In genomic region chr17:21079196-21079595, GRCh38 we compare ENCODE assay signal across 23 cellular contexts.
"Had no signal": no experiment of that assay in that cellular context is flagged by ENCODE, and none has a peak within 500 bp of the region (broad histone marks: within the 10 kb centered on the region; RNA-seq: fewer than 3 reads in every experiment).

No MANE protein-coding gene starts in this region.

- H3K27ac ChIP-seq: SJSA1 had no signal

- H3K4me3 ChIP-seq: MG63, SJSA1 had no signal

- H3K4me1 ChIP-seq: SJSA1 had no signal

- H3K36me3 ChIP-seq: MG63, SJSA1 had no signal

- DNase-seq: IMR-90, Karpas-422, KG1, MG63, NCI-H1092, NCI-H1105 treated with DMSO at 0.1 percent for 48 hours, NCI-H1417 treated with DMSO at 0.1 percent for 48 hours, NCI-H146, NCI-H1930, NCI-H2081, NCI-H2107, NCI-H2171, NCI-H226, NCI-H446, NCI-H510A, NCI-H524 treated with DMSO at 0.1 percent for 48 hours, NCI-H69, NCI-H774, Right ventricle myocardium superior, RPMI8226, SIG-M5 had no signal

- ATAC-seq: HepG2 had no signal

- H3K9me3 ChIP-seq: MG63, SJSA1 had no signal

- H3K27me3 ChIP-seq: MG63, SJSA1 had no signal
